Comparison of ENCODE assay signal across 10 cellular contexts in the genomic region with DNA sequence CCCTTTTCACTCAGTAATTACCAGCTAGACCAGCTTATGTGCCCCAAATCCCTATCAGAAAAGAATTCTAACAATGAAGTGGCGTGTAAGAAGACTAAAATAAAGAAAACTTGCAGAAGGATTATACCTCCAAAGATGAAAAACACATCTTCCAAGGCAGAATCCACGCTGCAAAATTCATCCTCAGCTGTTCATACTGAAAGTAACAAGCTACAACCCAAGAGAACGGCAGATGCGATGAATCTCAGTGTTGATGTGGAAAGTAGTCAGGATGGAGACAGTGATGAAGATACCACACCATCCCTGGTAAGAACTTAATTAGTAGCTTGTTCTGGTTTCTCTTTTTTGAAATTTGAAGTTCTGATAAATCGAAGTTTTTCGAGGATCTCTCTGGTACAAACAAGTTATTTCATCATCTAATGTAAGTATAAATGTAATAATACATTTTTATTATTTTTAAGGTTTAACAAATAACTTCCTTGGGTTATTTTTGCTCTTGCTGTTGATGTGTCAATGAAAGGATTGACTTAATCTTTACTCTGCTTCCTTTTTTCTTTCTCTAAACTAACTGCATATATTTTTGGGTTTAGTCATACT. TPM values are rescaled to one million over a fixed set of nuclear protein-coding genes. Genes with fewer than 3 reads are reported as not detected.
DNase-seq lines count a peak whose midpoint lies in the region; ATAC-seq, FAIRE-seq and TF ChIP-seq lines count a peak whose summit lies in the region.
"Had no signal": no experiment of that assay in that cellular context is flagged by ENCODE, and none has a peak within 500 bp of the region (broad histone marks: within the 10 kb centered on the region; RNA-seq: fewer than 3 reads in every experiment).

No MANE protein-coding gene starts in this region.

- H3K9me3 Mint-ChIP-seq in activated B cell treated with CpG ODN at 0.5 μM for 24 hours: no peaks in the 10 kb centered on the region

- POLR2A ChIA-PET in AG04449 (lab: Yijun Ruan, JAX): no interaction called here
- POLR2A ChIA-PET in activated B cell treated with CpG ODN at 0.5 μM for 24 hours (lab: Charles Lee): interaction anchor here (0.6 to 2.5 kb wide), 6 partner anchors 19 to 82 kb away, joined by 5 to 20 read pairs (median 7); a partner anchor contains a TSS

- DNase-seq in AG04449 (ENCODE audit: low read depth, low spot score) (no peak), GM19239 (ENCODE audit: insufficient read length, low spot score) (no peak), activated B cell treated with CpG ODN at 0.5 μM for 24 hours (no peak), NCI-H2081 treated with DMSO at 0.1 percent for 48 hours (lab: John Stamatoyannopoulos, UW) (no peak)
- DNase-seq: Right ventricle myocardium superior had no signal

- peaks cover 3% of the 10 kb centered on the region for H3K4me1 ChIP-seq in iPS-18a (ENCODE audit: control insufficient read depth, low read depth, low read length)

- peaks cover 13% of the 10 kb centered on the region for H3K36me3 Mint-ChIP-seq in activated B cell treated with CpG ODN at 0.5 μM for 24 hours (ENCODE audit: low read depth)

- peak overlapping the region; percentile 68 for H3K4me3 ChIP-seq in AG04449 (ENCODE audit: low read depth, low read length)
- H3K4me3 ChIP-seq in iPS-18a (ENCODE audit: low read length): peak overlapping the region; percentile 66

- no peaks in the 10 kb centered on the region for H3K27me3 Mint-ChIP-seq in activated B cell treated with CpG ODN at 0.5 μM for 24 hours

- TF ChIP-seq CTCF in AG04449 (IDR thresholded peaks at IDR 0.05; ENCODE audit: insufficient read depth, low read length, missing control alignments): no peak
- TF ChIP-seq CTCF in activated B cell treated with CpG ODN at 0.5 μM for 24 hours (IDR thresholded peaks at IDR 0.05): no peak

- CTCF ChIA-PET in AG04449 (lab: Yijun Ruan, JAX) (interaction anchor here (0.9 kb wide), 2 partner anchors 9 to 17 kb away, joined by 3 to 4 read pairs; no protein-coding TSS in a partner anchor), activated B cell treated with CpG ODN at 0.5 μM for 24 hours (lab: Charles Lee) (interaction anchor here (1.7 to 1.9 kb wide), 2 partner anchors 27 to 52 kb away, joined by 4 to 8 read pairs; a partner anchor contains a TSS)

- FAIRE-seq in GM19239 (lab: Jason Lieb, UNC): peak; percentile 68

- ATAC-seq in activated B cell treated with CpG ODN at 0.5 μM for 24 hours (ENCODE audit: low read depth) (no peak), HG03159 (IDR thresholded peaks at IDR 0.05; ENCODE audit: unreplicated experiment) (no peak), HG02588 (IDR thresholded peaks at IDR 0.05; ENCODE audit: unreplicated experiment) (no peak), GM21528 (IDR thresholded peaks at IDR 0.05; ENCODE audit: low FRiP score, unreplicated experiment) (no peak)

- H3K4me1 Mint-ChIP-seq in activated B cell treated with CpG ODN at 0.5 μM for 24 hours: peaks cover 62% of the 10 kb centered on the region

- peak overlapping the region; percentile 89 for H3K4me3 Mint-ChIP-seq in activated B cell treated with CpG ODN at 0.5 μM for 24 hours

- H3K27ac ChIP-seq in iPS-18a (ENCODE audit: low read length): no peak overlapping the region

- H3K9me3 ChIP-seq in iPS-18a (ENCODE audit: control insufficient read depth, low read depth, low read length): no peaks in the 10 kb centered on the region

- H3K27ac Mint-ChIP-seq in activated B cell treated with CpG ODN at 0.5 μM for 24 hours: peak overlapping the region; percentile 71

- intact Hi-C loops in activated B cell treated with CpG ODN at 0.5 μM for 24 hours (cut with micrococcal nuclease): loop anchor here (10.0 kb wide), 1 partner anchor 313 kb away; a partner anchor contains a TSS

- peak overlapping the region; percentile 76 for H3K9ac ChIP-seq in iPS-18a (ENCODE audit: low read length)

- H3K36me3 ChIP-seq in iPS-18a (ENCODE audit: control insufficient read depth, low read depth, low read length): no peaks in the 10 kb centered on the region

- H3K27me3 ChIP-seq in iPS-18a (ENCODE audit: control insufficient read depth, insufficient read depth, low read length): peaks cover 14% of the 10 kb centered on the region

RNA-seq across cellular contexts. Expression of a gene that starts 1.4 kb away (rescaled TPM):
- 12.0 and 15.1 TPM in 2 replicates for total RNA-seq in activated B cell treated with CpG ODN at 0.5 μM for 24 hours

RNA-seq across cellular contexts. Expression of a gene that starts 3.7 kb away (rescaled TPM):
- 26.1 and 27.9 TPM in 2 replicates for total RNA-seq in activated B cell treated with CpG ODN at 0.5 μM for 24 hours

RNA-seq across cellular contexts. Expression of a gene that starts 27.8 kb away (rescaled TPM):
- total RNA-seq in activated B cell treated with CpG ODN at 0.5 μM for 24 hours: 19.2 and 19.7 TPM in 2 replicates

RNA-seq across cellular contexts. Expression of a gene that starts 28.1 kb away (rescaled TPM):
- total RNA-seq in activated B cell treated with CpG ODN at 0.5 μM for 24 hours: 0.11 and 0.20 TPM in 2 replicates
- total RNA-seq: subcutaneous adipose tissue had no signal

RNA-seq across cellular contexts. Expression of a gene that starts 36.0 kb away (rescaled TPM):
- total RNA-seq in activated B cell treated with CpG ODN at 0.5 μM for 24 hours: 601 and 656 TPM in 2 replicates
